In the genomic region with DNA sequence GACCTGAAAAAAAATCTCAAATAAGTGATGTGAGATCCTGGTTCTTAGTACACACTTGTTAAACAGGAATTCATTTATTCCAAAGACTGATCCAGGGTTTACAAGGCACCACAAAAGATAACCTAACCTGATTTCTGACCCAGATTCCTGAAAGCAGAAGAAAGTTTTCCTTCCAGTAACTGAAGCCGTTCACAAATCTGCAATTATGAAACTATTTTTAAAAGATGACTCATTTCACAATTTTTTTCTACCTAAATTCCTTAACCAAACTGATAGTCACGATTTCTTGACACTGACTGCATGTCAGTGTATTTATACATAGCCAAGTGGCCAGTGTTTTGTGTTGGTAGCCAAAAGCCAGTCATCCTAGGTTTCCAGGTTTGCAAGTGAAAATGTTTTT, we compare ENCODE assay signal across 8 cellular contexts. TPM values are rescaled to one million over a fixed set of nuclear protein-coding genes. Genes with fewer than 3 reads are reported as not detected.
A peak's percentile ranks its signal among the peaks of the same experiment; 100 is the strongest.
DNase-seq lines count a peak whose midpoint lies in the region; ATAC-seq, FAIRE-seq and TF ChIP-seq lines count a peak whose summit lies in the region.

No MANE protein-coding gene starts in this region.

- H3K9me3 ChIP-seq in A673 (ENCODE audit: low read depth, low read length, poor library complexity, severe bottlenecking) = no peaks in the 10 kb centered on the region

- no peak overlapping the region for H3K27ac ChIP-seq in A673 (ENCODE audit: low read depth, low read length, poor library complexity, severe bottlenecking)

- ATAC-seq in GM21786 (IDR thresholded peaks at IDR 0.05; ENCODE audit: unreplicated experiment) (peak; percentile 33), HG03460 (IDR thresholded peaks at IDR 0.05; ENCODE audit: unreplicated experiment) (no peak), HG03108 (IDR thresholded peaks at IDR 0.05; ENCODE audit: unreplicated experiment) (no peak)

- DNase-seq in GM03348 (ENCODE audit: low spot score) (peak; percentile 35), RCC 7860 (ENCODE audit: low spot score) (peak; percentile 59), kidney tubule cell (ENCODE audit: low spot score) (peak; percentile 58), HuH-7 (ENCODE audit: low spot score) (no peak), A673 (ENCODE audit: low spot score) (no peak)

- no peaks in the 10 kb centered on the region for H3K4me1 ChIP-seq in A673 (ENCODE audit: insufficient read depth, low read length, poor library complexity, severe bottlenecking)

- H3K27me3 ChIP-seq in A673 (replicated peaks; ENCODE audit: insufficient read depth, low read depth, low read length, poor library complexity) = no peaks in the 10 kb centered on the region

- peak; percentile 76 for FAIRE-seq in RCC 7860 (lab: Jason Lieb, UNC)

- no TSS peak for BruUV-seq in A673 (replicated peaks; lab: Mats Ljungman, UMichigan)

- CTCF ChIA-PET in A673 (lab: Charles Lee) = no interaction called here

- no peak for TF ChIP-seq CTCF in A673 (conservative IDR thresholded peaks at IDR 0.05; ENCODE audit: low read depth, low read length)

- POLR2A ChIA-PET in A673 (lab: Charles Lee; ENCODE audit: low non-redundant PET) = no interaction called here

- no peak overlapping the region for H3K4me3 ChIP-seq in A673 (ENCODE audit: low read depth, low read length, poor library complexity, severe bottlenecking)

- no peaks in the 10 kb centered on the region for H3K36me3 ChIP-seq in A673 (ENCODE audit: insufficient read depth, low read length, poor library complexity, severe bottlenecking)

- intact Hi-C loops in A673 (cut with micrococcal nuclease; ENCODE audit: unreplicated experiment) = no loop called here

RNA-seq across cellular contexts. Expression of gene SLC9A9, which starts 17.1 kb away (rescaled TPM):
- total RNA-seq in A673 (2021) = 1.4 and 2.0 TPM in 2 replicates

Comparison
In these comparisons a context has a peak if more than half of its experiments do, and no peak if none do; other contexts are left out.
1. DNase-seq: peak in GM03348 (single experiment), RCC 7860 (single experiment) and kidney tubule cell (single experiment); none in HuH-7 (single experiment) and A673 (single experiment).